29 cellular contexts compared by ENCODE assay signal in the genomic region with DNA sequence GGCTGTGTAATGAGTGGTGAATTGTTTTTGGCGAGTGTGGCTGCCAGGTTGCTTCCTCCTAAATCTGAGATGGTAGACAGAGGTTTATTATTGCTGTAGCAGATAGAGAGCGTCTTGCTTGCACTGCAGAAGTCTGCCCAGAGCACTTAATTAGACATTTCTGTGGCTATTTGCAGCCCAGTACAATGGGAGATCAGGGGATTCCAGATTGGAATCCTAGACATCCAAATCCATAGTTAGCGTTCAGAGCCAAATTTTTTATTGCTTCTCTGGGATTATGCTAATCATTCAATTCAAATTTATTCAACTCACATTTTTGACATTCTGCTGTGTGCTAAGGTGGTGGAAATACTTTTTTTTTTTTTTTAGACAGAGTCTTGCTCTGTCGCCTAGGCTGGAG.
"Had no signal": no experiment of that assay in that cellular context is flagged by ENCODE, and none has a peak within 500 bp of the region (broad histone marks: within the 10 kb centered on the region; RNA-seq: fewer than 3 reads in every experiment).

No MANE protein-coding gene starts in this region.

- H3K27ac Mint-ChIP-seq: activated CD4-positive, alpha-beta memory T cell treated with anti-CD3 and anti-CD28 coated beads, Interleukin-2, amount 10 ng/mL, durations not matched to agents 7 days and 5 days; activated CD4-positive, alpha-beta T cell treated with anti-CD3 and anti-CD28 coated beads, Interleukin-2, amount 10 ng/mL, durations not matched to agents 7 days and 5 days; activated naive CD4-positive, alpha-beta T cell treated with anti-CD3 and anti-CD28 coated beads, Interleukin-2, amount 10 ng/mL, durations not matched to agents 7 days and 5 days; activated naive CD4-positive, alpha-beta T cell treated with anti-CD3 and anti-CD28 coated beads, Interleukin-2, amount 50 U/mL, for 72 hours; activated naive CD8-positive, alpha-beta T cell treated with anti-CD3 and anti-CD28 coated beads, Interleukin-2, amount 10 ng/mL, durations not matched to agents 7 days and 5 days; activated T-cell treated with anti-CD3 and anti-CD28 coated beads, Interleukin-2, amount 50 U/mL, for 24 hours; activated T-cell treated with anti-CD3 and anti-CD28 coated beads, Interleukin-2, amount 50 U/mL, for 72 hours; effector memory CD8-positive, alpha-beta T cell; WTC11 had no signal

- H3K4me3 ChIP-seq: ascending aorta, esophagus muscularis mucosa, gastrocnemius medialis, heart left ventricle had no signal

- H3K4me3 Mint-ChIP-seq: activated CD4-positive, alpha-beta memory T cell treated with anti-CD3 and anti-CD28 coated beads, Interleukin-2, amount 10 ng/mL, durations not matched to agents 7 days and 5 days; activated CD4-positive, alpha-beta T cell treated with anti-CD3 and anti-CD28 coated beads, Interleukin-2, amount 10 ng/mL, durations not matched to agents 7 days and 5 days; activated naive CD4-positive, alpha-beta T cell treated with anti-CD3 and anti-CD28 coated beads, Interleukin-2, amount 10 ng/mL, durations not matched to agents 7 days and 5 days; activated naive CD8-positive, alpha-beta T cell treated with anti-CD3 and anti-CD28 coated beads, Interleukin-2, amount 10 ng/mL, durations not matched to agents 7 days and 5 days; activated T-cell treated with anti-CD3 and anti-CD28 coated beads, Interleukin-2, amount 50 U/mL, for 24 hours; activated T-cell treated with anti-CD3 and anti-CD28 coated beads, Interleukin-2, amount 50 U/mL, for 72 hours; effector memory CD8-positive, alpha-beta T cell; WTC11 had no signal

- H3K4me1 Mint-ChIP-seq: activated CD4-positive, alpha-beta memory T cell treated with anti-CD3 and anti-CD28 coated beads, Interleukin-2, amount 10 ng/mL, durations not matched to agents 7 days and 5 days; activated naive CD4-positive, alpha-beta T cell treated with anti-CD3 and anti-CD28 coated beads, Interleukin-2, amount 10 ng/mL, durations not matched to agents 7 days and 5 days had no signal

- H3K4me1 ChIP-seq: ascending aorta, esophagus muscularis mucosa, foreskin keratinocyte, gastrocnemius medialis had no signal

- H3K27me3 Mint-ChIP-seq: activated CD4-positive, alpha-beta memory T cell treated with anti-CD3 and anti-CD28 coated beads, Interleukin-2, amount 10 ng/mL, durations not matched to agents 7 days and 5 days had no signal

- H3K9me3 Mint-ChIP-seq: activated CD4-positive, alpha-beta memory T cell treated with anti-CD3 and anti-CD28 coated beads, Interleukin-2, amount 10 ng/mL, durations not matched to agents 7 days and 5 days; activated CD4-positive, alpha-beta T cell treated with anti-CD3 and anti-CD28 coated beads, Interleukin-2, amount 10 ng/mL, durations not matched to agents 7 days and 5 days; activated naive CD4-positive, alpha-beta T cell treated with anti-CD3 and anti-CD28 coated beads, Interleukin-2, amount 10 ng/mL, durations not matched to agents 7 days and 5 days; activated naive CD8-positive, alpha-beta T cell treated with anti-CD3 and anti-CD28 coated beads, Interleukin-2, amount 10 ng/mL, durations not matched to agents 7 days and 5 days; activated T-cell treated with anti-CD3 and anti-CD28 coated beads, Interleukin-2, amount 50 U/mL, for 24 hours; effector memory CD8-positive, alpha-beta T cell; WTC11 had no signal

- H3K36me3 Mint-ChIP-seq: activated naive CD4-positive, alpha-beta T cell treated with anti-CD3 and anti-CD28 coated beads, Interleukin-2, amount 10 ng/mL, durations not matched to agents 7 days and 5 days; activated naive CD4-positive, alpha-beta T cell treated with anti-CD3 and anti-CD28 coated beads, Interleukin-2, amount 50 U/mL, for 72 hours; activated naive CD8-positive, alpha-beta T cell treated with anti-CD3 and anti-CD28 coated beads, Interleukin-2, amount 10 ng/mL, durations not matched to agents 7 days and 5 days; WTC11 had no signal

- H3K27me3 ChIP-seq: ascending aorta, brain microvascular endothelial cell, esophagus muscularis mucosa, foreskin keratinocyte, gastrocnemius medialis, heart left ventricle had no signal

- DNase-seq: activated CD4-positive, alpha-beta memory T cell treated with anti-CD3 and anti-CD28 coated beads, Interleukin-2, amount 10 ng/mL, durations not matched to agents 7 days and 5 days; activated CD4-positive, alpha-beta T cell treated with anti-CD3 and anti-CD28 coated beads for 1 hour; activated CD4-positive, alpha-beta T cell treated with anti-CD3 and anti-CD28 coated beads for 4 hours; activated CD4-positive, alpha-beta T cell treated with anti-CD3 and anti-CD28 coated beads, Interleukin-2, amount 10 ng/mL, durations not matched to agents 7 days and 5 days; activated CD4-positive, alpha-beta T cell treated with anti-CD3 and anti-CD28 coated beads, Interleukin-2, amount 50 U/mL, for 4 hours; activated CD8-positive, alpha-beta memory T cell treated with anti-CD3 and anti-CD28 coated beads, Interleukin-2, amount 50 U/mL, for 48 hours; activated gamma-delta T cell; activated naive CD4-positive, alpha-beta T cell; activated naive CD4-positive, alpha-beta T cell treated with anti-CD3 and anti-CD28 coated beads, Interleukin-2, amount 10 ng/mL, durations not matched to agents 7 days and 5 days; activated naive CD8-positive, alpha-beta T cell treated with anti-CD3 and anti-CD28 coated beads, Interleukin-2, amount 10 ng/mL, durations not matched to agents 7 days and 5 days; activated T-cell treated with anti-CD3 and anti-CD28 coated beads for 4 hours; activated T-cell treated with anti-CD3 and anti-CD28 coated beads, Interleukin-2, amount 50 U/mL, for 24 hours; activated T-cell treated with anti-CD3 and anti-CD28 coated beads, Interleukin-2, amount 50 U/mL, for 72 hours; brain microvascular endothelial cell; caudate nucleus; cortex of kidney; dermis blood vessel endothelial cell; effector CD4-positive, alpha-beta T cell; effector memory CD8-positive, alpha-beta T cell; erythroblast; foreskin keratinocyte; gastrocnemius medialis; glutamatergic neuron; heart left ventricle; T-helper 2 cell had no signal

- H3K36me3 ChIP-seq: ascending aorta, brain microvascular endothelial cell, esophagus muscularis mucosa, gastrocnemius medialis, heart left ventricle had no signal

- H3K9me3 ChIP-seq: ascending aorta, esophagus muscularis mucosa, gastrocnemius medialis, heart left ventricle had no signal
